ENCODE assay signal across 9 cellular contexts in the genomic region with DNA sequence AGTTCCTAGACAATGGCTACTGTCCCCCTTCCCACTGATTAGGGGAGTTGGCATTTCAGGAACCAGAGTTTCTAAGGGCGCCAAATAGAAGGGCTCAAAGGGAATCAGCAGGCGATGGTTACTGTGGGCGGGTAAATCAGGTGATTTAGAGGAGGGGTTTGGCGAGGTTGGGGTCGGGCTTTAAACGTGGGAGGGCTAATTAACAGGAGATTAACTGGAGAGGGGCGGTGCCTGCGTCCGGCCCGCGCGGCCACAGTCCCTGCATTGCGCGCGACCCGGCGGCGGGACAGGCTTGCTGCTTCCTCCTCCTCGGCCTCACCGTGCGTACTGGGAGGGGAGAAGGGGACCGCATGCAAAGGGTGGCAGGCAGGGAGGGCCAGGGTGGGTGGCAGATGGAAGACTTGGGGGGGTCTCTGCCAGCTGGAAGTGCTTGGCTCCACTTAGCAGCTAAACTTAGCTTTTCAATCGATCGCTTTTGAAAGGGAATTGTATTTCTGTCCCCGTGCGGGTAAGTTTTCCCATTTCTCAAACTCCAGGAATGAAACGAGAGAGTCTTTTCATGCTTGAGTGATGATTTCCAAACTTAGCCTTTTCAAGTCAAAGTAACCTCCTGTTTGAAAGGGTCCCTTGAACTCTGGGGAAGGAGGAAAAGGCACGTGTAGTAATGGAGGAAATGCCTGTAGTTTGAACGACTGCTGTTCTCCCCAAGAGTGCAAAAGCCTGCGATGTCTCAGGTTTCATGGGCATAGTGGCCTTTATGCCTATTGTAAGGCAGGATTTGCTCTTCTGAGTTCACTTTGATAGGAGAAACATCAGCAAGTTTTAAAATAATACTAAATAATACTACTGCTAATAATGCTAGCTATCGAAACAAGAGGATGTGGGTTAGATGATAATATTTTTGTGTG. TPM values are rescaled to one million over a fixed set of nuclear protein-coding genes. Genes with fewer than 3 reads are reported as not detected.
DNase-seq lines count a peak whose midpoint lies in the region; ATAC-seq and TF ChIP-seq lines count a peak whose summit lies in the region.
"Had no signal": no experiment of that assay in that cellular context is flagged by ENCODE, and none has a peak within 500 bp of the region (broad histone marks: within the 10 kb centered on the region; RNA-seq: fewer than 3 reads in every experiment).

A gene with protein sequence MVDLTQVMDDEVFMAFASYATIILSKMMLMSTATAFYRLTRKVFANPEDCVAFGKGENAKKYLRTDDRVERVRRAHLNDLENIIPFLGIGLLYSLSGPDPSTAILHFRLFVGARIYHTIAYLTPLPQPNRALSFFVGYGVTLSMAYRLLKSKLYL (plus strand): TSS at position 255 of the 908 bp plus-strand sequence. CDS start 6,608 bp downstream, outside the sequence.

- H3K9me3 ChIP-seq in fibroblast of lung (ENCODE audit: control insufficient read depth, insufficient read depth, low read depth, low read length) = no peaks in the 10 kb centered on the region
- H3K9me3 ChIP-seq in muscle layer of colon (ENCODE audit: low read length) = no peaks in the 10 kb centered on the region

- TF ChIP-seq CTCF in HL-60 (IDR thresholded peaks at IDR 0.05; ENCODE audit: insufficient read depth, low read length) (no peak), fibroblast of lung (conservative IDR thresholded peaks at IDR 0.05 in 1 of 2, IDR thresholded peaks at IDR 0.05 in 1 of 2; ENCODE audit: low read depth in 1 of 2, low read length in 2 of 2) (no peak)

- no peaks in the 10 kb centered on the region for H4K20me1 ChIP-seq in fibroblast of lung (ENCODE audit: control insufficient read depth, extremely low read depth, insufficient read depth, low read length)

- H3K36me3 ChIP-seq in fibroblast of lung (ENCODE audit: control insufficient read depth, insufficient read depth, low read length) (no peaks in the 10 kb centered on the region), muscle layer of colon (ENCODE audit: insufficient read depth, low read length) (no peaks in the 10 kb centered on the region)

- no peaks in the 10 kb centered on the region for H3K4me1 ChIP-seq in fibroblast of lung (ENCODE audit: control insufficient read depth, extremely low read depth, insufficient read depth, low read length)
- H3K4me1 ChIP-seq in muscle layer of colon (ENCODE audit: insufficient read depth, low read length) = peaks cover 11% of the 10 kb centered on the region

- H3K27me3 ChIP-seq in HL-60 (ENCODE audit: insufficient read depth, poor library complexity, severe bottlenecking) = no peaks in the 10 kb centered on the region
- no peaks in the 10 kb centered on the region for H3K27me3 ChIP-seq in fibroblast of lung (ENCODE audit: control insufficient read depth, insufficient read depth, low read length)
- no peaks in the 10 kb centered on the region for H3K27me3 ChIP-seq in muscle layer of colon (ENCODE audit: control insufficient read depth in 1 of 2, insufficient read depth in 2 of 2, low read length in 2 of 2)

- peak within 1 kb of the TSS; percentile 65 for H3K4me3 ChIP-seq in HL-60 (replicated peaks; ENCODE audit: insufficient read depth, low read length)
- H3K4me3 ChIP-seq in fibroblast of lung (replicated peaks in 1 of 4; ENCODE audit: control extremely low read depth in 1 of 4, insufficient read depth in 1 of 4, low read depth in 3 of 4, low read length in 4 of 4) = peak within 1 kb of the TSS; percentile 68 to 99 (median 78)
- H3K4me3 ChIP-seq in muscle layer of colon (ENCODE audit: low read depth in 1 of 2, low read length in 2 of 2) = peak within 1 kb of the TSS; percentile 24 to 76

- peaks cover 0 to 7% of the 10 kb centered on the region in 2 donors for H3K36me3 Mint-ChIP-seq in activated naive CD4-positive, alpha-beta T cell treated with anti-CD3 and anti-CD28 coated beads, Interleukin-2, amount 50 U/mL, for 72 hours
- H3K36me3 Mint-ChIP-seq: CD4-positive, CD25-positive, alpha-beta regulatory T cell had no signal

- H3K4me2 ChIP-seq in fibroblast of lung (ENCODE audit: extremely low read depth, insufficient read depth, low read length) = peak within 1 kb of the TSS; percentile 83

- H3K79me2 ChIP-seq in fibroblast of lung (ENCODE audit: control insufficient read depth, insufficient read depth, low read length) = peaks cover 36% of the 10 kb centered on the region

- no peak within 1 kb of the TSS for H3K27ac Mint-ChIP-seq in activated naive CD4-positive, alpha-beta T cell treated with anti-CD3 and anti-CD28 coated beads, Interleukin-2, amount 50 U/mL, for 72 hours
- H3K27ac Mint-ChIP-seq: CD4-positive, CD25-positive, alpha-beta regulatory T cell had no signal

- peak within 1 kb of the TSS; percentile 52 for H2AFZ ChIP-seq in fibroblast of lung (ENCODE audit: low read length)

- peaks cover 4% of the 10 kb centered on the region in 2 donors for H3K9me3 Mint-ChIP-seq in activated naive CD4-positive, alpha-beta T cell treated with anti-CD3 and anti-CD28 coated beads, Interleukin-2, amount 50 U/mL, for 72 hours

- DNase-seq in NCI-H2227 (lab: John Stamatoyannopoulos, UW; ENCODE audit: unreplicated experiment) (peak; percentile 26), NCI-H2227 treated with DMSO at 0.1 percent for 48 hours (lab: John Stamatoyannopoulos, UW) (no peak), HL-60 (ENCODE audit: low read depth in 1 of 2, low spot score in 1 of 2) (peak in 1 of 2 experiments; percentile 85), RPMI8226 (peak; percentile 85), fibroblast of lung (ENCODE audit: low read depth in 2 of 2) (peak; percentile 62 to 79), germinal center (ENCODE audit: low spot score) (no peak)
- DNase-seq in activated naive CD4-positive, alpha-beta T cell treated with anti-CD3 and anti-CD28 coated beads, Interleukin-2, amount 50 U/mL, for 72 hours (ENCODE audit: low spot score in 2 of 2) = no peak
- DNase-seq: CD4-positive, CD25-positive, alpha-beta regulatory T cell had no signal

- H3K27ac ChIP-seq in HL-60 (replicated peaks) = peak within 1 kb of the TSS; percentile 95
- peak within 1 kb of the TSS; percentile 88 for H3K27ac ChIP-seq in fibroblast of lung (ENCODE audit: insufficient read depth, low read length)
- peak within 1 kb of the TSS; percentile 35 for H3K27ac ChIP-seq in muscle layer of colon (ENCODE audit: low read depth, low read length)

- H3K9ac ChIP-seq in fibroblast of lung (ENCODE audit: insufficient read depth, low read length) (peak within 1 kb of the TSS; percentile 67), muscle layer of colon (ENCODE audit: low read length) (peak within 1 kb of the TSS; percentile 41)

- ATAC-seq in activated naive CD4-positive, alpha-beta T cell treated with anti-CD3 and anti-CD28 coated beads, Interleukin-2, amount 50 U/mL, for 72 hours = no peak

RNA-seq across cellular contexts. Expression of the gene that starts here (rescaled TPM):
- total RNA-seq in fibroblast of lung = 78.6 and 117 TPM in 2 replicates
- polyA plus RNA-seq in fibroblast of lung = 386 and 634 TPM in 2 replicates
- 219 and 416 TPM in 2 replicates for polyA plus RNA-seq in fibroblast of lung (2012)
- polyA minus RNA-seq in fibroblast of lung (ENCODE audit: low replicate concordance) = 83.2 and 290 TPM in 2 replicates
- not detected for total RNA-seq in activated naive CD4-positive, alpha-beta T cell treated with anti-CD3 and anti-CD28 coated beads, Interleukin-2, amount 50 U/mL, for 72 hours
- polyA plus RNA-seq: CD4-positive, CD25-positive, alpha-beta regulatory T cell had no signal

Comparison
In these comparisons a context has a peak if more than half of its experiments do, and no peak if none do; other contexts are left out.
1. RNA of the gene that starts here (total RNA-seq): 78.6 to 117 TPM in fibroblast of lung; not detected in activated naive CD4-positive, alpha-beta T cell treated with anti-CD3 and anti-CD28 coated beads, Interleukin-2, amount 50 U/mL, for 72 hours; every median in the first group is over 10 times any median in the second.
2. DNase-seq: peak in NCI-H2227 (single experiment), RPMI8226 (single experiment) and fibroblast of lung (2 of 2); none in NCI-H2227 treated with DMSO at 0.1 percent for 48 hours (single experiment), germinal center (single experiment) and activated naive CD4-positive, alpha-beta T cell treated with anti-CD3 and anti-CD28 coated beads, Interleukin-2, amount 50 U/mL, for 72 hours (0 of 2).
3. H3K27ac ChIP-seq: peak in every context shown above with its lines; median percentile 95 in HL-60; 88 in fibroblast of lung; 35 in muscle layer of colon.
4. Peak in every context shown above with its lines, with median percentiles within 50 percentile points of each other: H3K4me3 ChIP-seq.